In genomic region chr13:108483981-108484380, GRCh38 we compare ENCODE assay signal across 37 cellular contexts.
"Had no signal": no experiment of that assay in that cellular context is flagged by ENCODE, and none has a peak within 500 bp of the region (broad histone marks: within the 10 kb centered on the region; RNA-seq: fewer than 3 reads in every experiment).

No MANE protein-coding gene starts in this region.

- H3K27me3 Mint-ChIP-seq: activated B cell treated with CpG ODN at 0.5 μM for 24 hours; activated CD4-positive, alpha-beta memory T cell treated with anti-CD3 and anti-CD28 coated beads for 36 hours; activated CD4-positive, alpha-beta T cell treated with anti-CD3 and anti-CD28 coated beads, Interleukin-2, amount 10 ng/mL, durations not matched to agents 24 days and 14 days; activated CD8-positive, alpha-beta memory T cell treated with anti-CD3 and anti-CD28 coated beads, Interleukin-2, amount 10 ng/mL, durations not matched to agents 7 days and 5 days; activated naive CD4-positive, alpha-beta T cell treated with anti-CD3 and anti-CD28 coated beads, Interleukin-2, amount 10 ng/mL, durations not matched to agents 7 days and 5 days; activated naive CD8-positive, alpha-beta T cell treated with anti-CD3 and anti-CD28 coated beads, Interleukin-2, amount 10 ng/mL, durations not matched to agents 7 days and 5 days; central memory CD8-positive, alpha-beta T cell had no signal

- H3K36me3 ChIP-seq: ascending aorta, brain microvascular endothelial cell, breast epithelium had no signal

- H3K9me3 Mint-ChIP-seq: activated CD4-positive, alpha-beta T cell treated with anti-CD3 and anti-CD28 coated beads, Interleukin-2, amount 10 ng/mL, durations not matched to agents 24 days and 14 days; activated naive CD4-positive, alpha-beta T cell treated with anti-CD3 and anti-CD28 coated beads, Interleukin-2, amount 10 ng/mL, durations not matched to agents 7 days and 5 days; activated naive CD8-positive, alpha-beta T cell treated with anti-CD3 and anti-CD28 coated beads, Interleukin-2, amount 10 ng/mL, durations not matched to agents 7 days and 5 days; activated T-helper 2 cell treated with anti-CD3 and anti-CD28 coated beads, Interferon-gamma antibody, Interleukin-2, Interleukin-4, amounts not matched to agents 10 μg/mL and 5 μg/mL and 100 μg/mL, durations not matched to agents 14 hours and 24 hours and 36 hours; T-helper 1 cell treated with Interleukin-12 subunit alpha and Interleukin-12 subunit beta and Interleukin-4 antibody, amounts not matched to agents 30 μg/mL and 1 μg/mL, for 36 hours had no signal

- H3K27me3 ChIP-seq: ascending aorta, body of pancreas, brain microvascular endothelial cell, breast epithelium had no signal

- H3K27ac Mint-ChIP-seq: activated B cell treated with CpG ODN at 0.5 μM for 24 hours; activated CD4-positive, alpha-beta memory T cell treated with anti-CD3 and anti-CD28 coated beads for 36 hours; activated CD4-positive, alpha-beta T cell treated with anti-CD3 and anti-CD28 coated beads, Interleukin-2, amount 10 ng/mL, durations not matched to agents 24 days and 14 days; activated CD8-positive, alpha-beta memory T cell treated with anti-CD3 and anti-CD28 coated beads, Interleukin-2, amount 10 ng/mL, durations not matched to agents 7 days and 5 days; activated CD8-positive, alpha-beta T cell treated with anti-CD3 and anti-CD28 coated beads, Interleukin-2, amount 10 ng/mL, durations not matched to agents 7 days and 5 days; activated naive CD4-positive, alpha-beta T cell treated with anti-CD3 and anti-CD28 coated beads, Interleukin-2, amount 10 ng/mL, durations not matched to agents 7 days and 5 days; activated naive CD4-positive, alpha-beta T cell treated with anti-CD3 and anti-CD28 coated beads, Interleukin-2, amount 50 U/mL, for 24 hours; activated naive CD8-positive, alpha-beta T cell; activated naive CD8-positive, alpha-beta T cell treated with anti-CD3 and anti-CD28 coated beads, Interleukin-2, amount 10 ng/mL, durations not matched to agents 7 days and 5 days; activated naive CD8-positive, alpha-beta T cell treated with anti-CD3 and anti-CD28 coated beads, Interleukin-2, amount 50 U/mL, for 24 hours; activated T-cell treated with anti-CD3 and anti-CD28 coated beads, Interleukin-2, amount 50 U/mL, for 24 hours; activated T-helper 2 cell treated with anti-CD3 and anti-CD28 coated beads, Interferon-gamma antibody, Interleukin-2, Interleukin-4, amounts not matched to agents 10 μg/mL and 5 μg/mL and 100 μg/mL, durations not matched to agents 14 hours and 24 hours and 36 hours; T-helper 1 cell treated with Interleukin-12 subunit alpha and Interleukin-12 subunit beta and Interleukin-4 antibody, amounts not matched to agents 30 μg/mL and 1 μg/mL, for 36 hours; T-helper 2 cell treated with Interferon-gamma antibody and Interleukin-4, amounts not matched to agents 5 μg/mL and 100 μg/mL, for 36 hours had no signal

- H3K27ac ChIP-seq: ascending aorta, body of pancreas, brain microvascular endothelial cell, breast epithelium, VCaP had no signal

- H3K9me3 ChIP-seq: ascending aorta had no signal

- H3K36me3 Mint-ChIP-seq: activated CD8-positive, alpha-beta memory T cell treated with anti-CD3 and anti-CD28 coated beads, Interleukin-2, amount 10 ng/mL, durations not matched to agents 7 days and 5 days; activated naive CD4-positive, alpha-beta T cell treated with anti-CD3 and anti-CD28 coated beads, Interleukin-2, amount 10 ng/mL, durations not matched to agents 7 days and 5 days; activated naive CD4-positive, alpha-beta T cell treated with anti-CD3 and anti-CD28 coated beads, Interleukin-2, amount 50 U/mL, for 24 hours; activated naive CD8-positive, alpha-beta T cell; activated naive CD8-positive, alpha-beta T cell treated with anti-CD3 and anti-CD28 coated beads, Interleukin-2, amount 10 ng/mL, durations not matched to agents 7 days and 5 days had no signal

- H3K4me3 Mint-ChIP-seq: activated B cell treated with CpG ODN at 0.5 μM for 24 hours; activated CD4-positive, alpha-beta memory T cell treated with anti-CD3 and anti-CD28 coated beads for 36 hours; activated CD4-positive, alpha-beta T cell treated with anti-CD3 and anti-CD28 coated beads, Interleukin-2, amount 10 ng/mL, durations not matched to agents 24 days and 14 days; activated CD8-positive, alpha-beta memory T cell treated with anti-CD3 and anti-CD28 coated beads, Interleukin-2, amount 10 ng/mL, durations not matched to agents 7 days and 5 days; activated CD8-positive, alpha-beta T cell treated with anti-CD3 and anti-CD28 coated beads, Interleukin-2, amount 10 ng/mL, durations not matched to agents 7 days and 5 days; activated naive CD4-positive, alpha-beta T cell treated with anti-CD3 and anti-CD28 coated beads, Interleukin-2, amount 10 ng/mL, durations not matched to agents 7 days and 5 days; activated naive CD4-positive, alpha-beta T cell treated with anti-CD3 and anti-CD28 coated beads, Interleukin-2, amount 50 U/mL, for 24 hours; activated naive CD8-positive, alpha-beta T cell; activated naive CD8-positive, alpha-beta T cell treated with anti-CD3 and anti-CD28 coated beads, Interleukin-2, amount 10 ng/mL, durations not matched to agents 7 days and 5 days; activated naive CD8-positive, alpha-beta T cell treated with anti-CD3 and anti-CD28 coated beads, Interleukin-2, amount 50 U/mL, for 24 hours; activated T-cell treated with anti-CD3 and anti-CD28 coated beads, Interleukin-2, amount 50 U/mL, for 24 hours; central memory CD8-positive, alpha-beta T cell; T-helper 1 cell treated with Interleukin-12 subunit alpha and Interleukin-12 subunit beta and Interleukin-4 antibody, amounts not matched to agents 30 μg/mL and 1 μg/mL, for 36 hours; T-helper 2 cell treated with Interferon-gamma antibody and Interleukin-4, amounts not matched to agents 5 μg/mL and 100 μg/mL, for 36 hours had no signal

- ATAC-seq: activated CD8-positive, alpha-beta memory T cell treated with anti-CD3 and anti-CD28 coated beads, Interleukin-2, amount 10 ng/mL, durations not matched to agents 7 days and 5 days; activated CD8-positive, alpha-beta T cell treated with anti-CD3 and anti-CD28 coated beads, Interleukin-2, amount 10 ng/mL, durations not matched to agents 7 days and 5 days; activated naive CD8-positive, alpha-beta T cell treated with anti-CD3 and anti-CD28 coated beads, Interleukin-2, amount 50 U/mL, for 24 hours; body of pancreas had no signal

- H3K4me3 ChIP-seq: ascending aorta, body of pancreas, breast epithelium had no signal

- H3K4me1 ChIP-seq: ascending aorta, body of pancreas, breast epithelium had no signal

- DNase-seq: activated B cell treated with CpG ODN at 0.5 μM for 24 hours; activated CD4-positive, alpha-beta memory T cell treated with anti-CD3 and anti-CD28 coated beads for 36 hours; activated CD4-positive, alpha-beta T cell treated with anti-CD3 and anti-CD28 coated beads for 4 hours; activated CD4-positive, alpha-beta T cell treated with anti-CD3 and anti-CD28 coated beads, Interleukin-2, amount 10 ng/mL, durations not matched to agents 24 days and 14 days; activated CD4-positive, alpha-beta T cell treated with anti-CD3 and anti-CD28 coated beads, Interleukin-2, amount 50 U/mL, for 1 hour; activated CD4-positive, alpha-beta T cell treated with anti-CD3 and anti-CD28 coated beads, Interleukin-2, amount 50 U/mL, for 4 hours; activated CD4-positive, CD25-positive, alpha-beta regulatory T cell treated with anti-CD3 and anti-CD28 coated beads, Interleukin-2, amount 50 U/mL, for 72 hours; activated CD8-positive, alpha-beta memory T cell treated with anti-CD3 and anti-CD28 coated beads for 24 hours; activated CD8-positive, alpha-beta memory T cell treated with anti-CD3 and anti-CD28 coated beads, Interleukin-2, amount 10 ng/mL, durations not matched to agents 7 days and 5 days; activated CD8-positive, alpha-beta memory T cell treated with anti-CD3 and anti-CD28 coated beads, Interleukin-2, amount 50 U/mL, for 48 hours; activated CD8-positive, alpha-beta T cell treated with anti-CD3 and anti-CD28 coated beads, Interleukin-2, amount 10 ng/mL, durations not matched to agents 7 days and 5 days; activated effector memory CD4-positive, alpha-beta T cell treated with Interleukin-2 at 50 U/mL for 16 hours; activated gamma-delta T cell; activated naive CD4-positive, alpha-beta T cell treated with anti-CD3 and anti-CD28 coated beads, Interleukin-2, amount 10 ng/mL, durations not matched to agents 7 days and 5 days; activated naive CD4-positive, alpha-beta T cell treated with Interleukin-2 at 50 U/mL for 16 hours; activated naive CD8-positive, alpha-beta T cell treated with anti-CD3 and anti-CD28 coated beads, Interleukin-2, amount 10 ng/mL, durations not matched to agents 7 days and 5 days; activated naive CD8-positive, alpha-beta T cell treated with anti-CD3 and anti-CD28 coated beads, Interleukin-2, amount 50 U/mL, for 24 hours; activated T-cell treated with anti-CD3 and anti-CD28 coated beads, Interleukin-2, amount 50 U/mL, for 24 hours; activated T-cell treated with anti-CD3 and anti-CD28 coated beads, Interleukin-2, amount 50 U/mL, for 48 hours; amygdala; anterior cingulate cortex; body of pancreas; brain microvascular endothelial cell; cerebellar nuclear complex; T-helper 1 cell; T-helper 2 cell; T-helper 9 cell had no signal

- FAIRE-seq: TTC549 had no signal

- H3K4me1 Mint-ChIP-seq: activated B cell treated with CpG ODN at 0.5 μM for 24 hours; activated CD4-positive, alpha-beta T cell treated with anti-CD3 and anti-CD28 coated beads, Interleukin-2, amount 10 ng/mL, durations not matched to agents 24 days and 14 days; activated CD8-positive, alpha-beta memory T cell treated with anti-CD3 and anti-CD28 coated beads, Interleukin-2, amount 10 ng/mL, durations not matched to agents 7 days and 5 days; activated naive CD4-positive, alpha-beta T cell treated with anti-CD3 and anti-CD28 coated beads, Interleukin-2, amount 10 ng/mL, durations not matched to agents 7 days and 5 days; activated naive CD4-positive, alpha-beta T cell treated with anti-CD3 and anti-CD28 coated beads, Interleukin-2, amount 50 U/mL, for 24 hours; activated naive CD8-positive, alpha-beta T cell treated with anti-CD3 and anti-CD28 coated beads, Interleukin-2, amount 10 ng/mL, durations not matched to agents 7 days and 5 days; activated naive CD8-positive, alpha-beta T cell treated with anti-CD3 and anti-CD28 coated beads, Interleukin-2, amount 50 U/mL, for 24 hours; central memory CD8-positive, alpha-beta T cell had no signal
